ENCODE assay signal across 8 cellular contexts in genomic region chr21:8455279-8456128, GRCh38.
DNase-seq lines count a peak whose midpoint lies in the region; ATAC-seq and TF ChIP-seq lines count a peak whose summit lies in the region.
"Not testable (repeated sequence)": the region's sequence is repeated elsewhere in the genome, so short reads cannot be mapped to it uniquely, and the experiment has no call there.

No MANE protein-coding gene starts in this region.

- not testable (repeated sequence) for TF ChIP-seq CTCF in lower lobe of right lung (IDR thresholded peaks at IDR 0.05)

- not testable (repeated sequence) for H3K27me3 ChIP-seq in lower lobe of right lung (ENCODE audit: low read depth)

- not testable (repeated sequence) for H3K4me3 ChIP-seq in lower lobe of right lung

- H3K36me3 Mint-ChIP-seq in T-helper 17 cell (ENCODE audit: low read depth); central memory CD8-positive, alpha-beta T cell (ENCODE audit: insufficient read depth): not testable (repeated sequence)

- not testable (repeated sequence) for H3K27me3 Mint-ChIP-seq in T-helper 17 cell; central memory CD8-positive, alpha-beta T cell; stimulated activated naive CD8-positive, alpha-beta T cell treated with anti-CD3 and anti-CD28 coated beads, Interleukin-15, amount 100 ng/mL, for 72 hours

- intact Hi-C loops in lower lobe of right lung (cut with DNase I): not testable (repeated sequence)

- H3K4me3 Mint-ChIP-seq in T-helper 17 cell; central memory CD8-positive, alpha-beta T cell; stimulated activated naive CD8-positive, alpha-beta T cell treated with anti-CD3 and anti-CD28 coated beads, Interleukin-15, amount 100 ng/mL, for 72 hours: not testable (repeated sequence)

- H3K36me3 ChIP-seq in lower lobe of right lung: not testable (repeated sequence)

- not testable (repeated sequence) for H3K27ac Mint-ChIP-seq in T-helper 17 cell; central memory CD8-positive, alpha-beta T cell (ENCODE audit: low read depth); stimulated activated naive CD8-positive, alpha-beta T cell treated with anti-CD3 and anti-CD28 coated beads, Interleukin-15, amount 100 ng/mL, for 72 hours

- DNase-seq in T-helper 17 cell; central memory CD8-positive, alpha-beta T cell (ENCODE audit: low spot score in 2 of 2); lower lobe of right lung; stimulated activated naive CD8-positive, alpha-beta T cell treated with anti-CD3 and anti-CD28 coated beads, Interleukin-15, amount 100 ng/mL, for 72 hours: not testable (repeated sequence)

- H3K9me3 ChIP-seq in T-helper 17 cell (ENCODE audit: control insufficient read depth, low read length, poor library complexity, severe bottlenecking); lower lobe of right lung: not testable (repeated sequence)

- not testable (repeated sequence) for H3K4me1 Mint-ChIP-seq in T-helper 17 cell; central memory CD8-positive, alpha-beta T cell; stimulated activated naive CD8-positive, alpha-beta T cell treated with anti-CD3 and anti-CD28 coated beads, Interleukin-15, amount 100 ng/mL, for 72 hours

- H3K9me3 Mint-ChIP-seq in central memory CD8-positive, alpha-beta T cell; stimulated activated naive CD8-positive, alpha-beta T cell treated with anti-CD3 and anti-CD28 coated beads, Interleukin-15, amount 100 ng/mL, for 72 hours: not testable (repeated sequence)

- ATAC-seq in GM18502 (IDR thresholded peaks at IDR 0.05; ENCODE audit: poor library complexity, unreplicated experiment) (peak; percentile 51), GM21423 (IDR thresholded peaks at IDR 0.05; ENCODE audit: unreplicated experiment) (peak; percentile 63), HG02763 (IDR thresholded peaks at IDR 0.05; ENCODE audit: unreplicated experiment) (peak; percentile 51), HG03342 (IDR thresholded peaks at IDR 0.05; ENCODE audit: unreplicated experiment) (peak; percentile 55), T-helper 17 cell (peak; percentile 60), lower lobe of right lung (peak; percentile 85 to 91)
- ATAC-seq in central memory CD8-positive, alpha-beta T cell (replicated peaks; ENCODE audit: extremely low read depth, poor library complexity, severe bottlenecking): peak; percentile 34
- ATAC-seq in stimulated activated naive CD8-positive, alpha-beta T cell treated with anti-CD3 and anti-CD28 coated beads, Interleukin-15, amount 100 ng/mL, for 72 hours: peak; percentile 71

- H3K4me1 ChIP-seq in lower lobe of right lung: not testable (repeated sequence)

- not testable (repeated sequence) for H3K27ac ChIP-seq in lower lobe of right lung

Comparison
In these comparisons a context has a peak if more than half of its experiments do, and no peak if none do; other contexts are left out.
1. ATAC-seq: peak in every context shown above with its lines; median percentile 88 in lower lobe of right lung; 71 in stimulated activated naive CD8-positive, alpha-beta T cell treated with anti-CD3 and anti-CD28 coated beads, Interleukin-15, amount 100 ng/mL, for 72 hours; 63 in GM21423; 60 in T-helper 17 cell; 55 in HG03342; 51 in GM18502; 51 in HG02763; 34 in central memory CD8-positive, alpha-beta T cell.